In the genomic region with DNA sequence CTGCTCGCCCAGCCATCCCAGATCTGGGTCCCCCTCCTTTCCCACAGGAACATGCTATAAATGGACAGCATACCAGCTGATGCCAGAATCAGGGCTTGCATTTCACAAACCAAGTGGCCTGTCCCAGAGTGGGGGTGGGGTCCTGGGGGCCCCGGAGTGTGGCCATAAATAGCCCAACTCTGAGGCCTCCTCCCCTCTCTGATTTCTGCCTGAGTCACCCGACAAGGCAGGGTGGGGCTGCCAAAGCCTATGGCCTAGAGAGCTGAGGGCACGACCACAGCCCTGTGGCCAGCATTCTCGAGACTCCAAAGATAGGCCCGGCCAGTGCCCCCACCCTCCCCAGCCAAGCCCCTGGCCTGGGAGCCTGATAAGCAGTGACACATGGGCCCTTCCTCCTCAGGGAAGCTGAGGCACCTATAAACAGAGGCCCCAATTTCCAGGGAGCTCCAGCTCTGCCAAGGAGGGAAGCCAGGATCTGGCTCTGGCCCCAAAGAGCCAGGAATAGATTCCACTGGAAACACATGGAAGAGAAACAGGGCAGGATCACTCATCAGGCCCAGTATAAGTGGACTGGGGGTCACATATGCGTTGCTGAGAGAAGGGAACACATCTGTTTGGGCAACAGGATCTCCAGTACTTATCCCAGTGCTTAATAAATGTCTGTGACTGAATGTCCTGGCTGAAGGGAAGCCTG, we compare ENCODE assay signal across 1 cellular context.
A peak's percentile ranks its signal among the peaks of the same experiment; 100 is the strongest.
TF ChIP-seq lines count a peak whose summit lies in the region.

No MANE protein-coding gene starts in this region.

TF ChIP-seq in K562, 482 proteins besides CTCF, POLR2A, EP300 and RAD21 (continued from another document and continues in another):
- TF ChIP-seq, protein P1, sequence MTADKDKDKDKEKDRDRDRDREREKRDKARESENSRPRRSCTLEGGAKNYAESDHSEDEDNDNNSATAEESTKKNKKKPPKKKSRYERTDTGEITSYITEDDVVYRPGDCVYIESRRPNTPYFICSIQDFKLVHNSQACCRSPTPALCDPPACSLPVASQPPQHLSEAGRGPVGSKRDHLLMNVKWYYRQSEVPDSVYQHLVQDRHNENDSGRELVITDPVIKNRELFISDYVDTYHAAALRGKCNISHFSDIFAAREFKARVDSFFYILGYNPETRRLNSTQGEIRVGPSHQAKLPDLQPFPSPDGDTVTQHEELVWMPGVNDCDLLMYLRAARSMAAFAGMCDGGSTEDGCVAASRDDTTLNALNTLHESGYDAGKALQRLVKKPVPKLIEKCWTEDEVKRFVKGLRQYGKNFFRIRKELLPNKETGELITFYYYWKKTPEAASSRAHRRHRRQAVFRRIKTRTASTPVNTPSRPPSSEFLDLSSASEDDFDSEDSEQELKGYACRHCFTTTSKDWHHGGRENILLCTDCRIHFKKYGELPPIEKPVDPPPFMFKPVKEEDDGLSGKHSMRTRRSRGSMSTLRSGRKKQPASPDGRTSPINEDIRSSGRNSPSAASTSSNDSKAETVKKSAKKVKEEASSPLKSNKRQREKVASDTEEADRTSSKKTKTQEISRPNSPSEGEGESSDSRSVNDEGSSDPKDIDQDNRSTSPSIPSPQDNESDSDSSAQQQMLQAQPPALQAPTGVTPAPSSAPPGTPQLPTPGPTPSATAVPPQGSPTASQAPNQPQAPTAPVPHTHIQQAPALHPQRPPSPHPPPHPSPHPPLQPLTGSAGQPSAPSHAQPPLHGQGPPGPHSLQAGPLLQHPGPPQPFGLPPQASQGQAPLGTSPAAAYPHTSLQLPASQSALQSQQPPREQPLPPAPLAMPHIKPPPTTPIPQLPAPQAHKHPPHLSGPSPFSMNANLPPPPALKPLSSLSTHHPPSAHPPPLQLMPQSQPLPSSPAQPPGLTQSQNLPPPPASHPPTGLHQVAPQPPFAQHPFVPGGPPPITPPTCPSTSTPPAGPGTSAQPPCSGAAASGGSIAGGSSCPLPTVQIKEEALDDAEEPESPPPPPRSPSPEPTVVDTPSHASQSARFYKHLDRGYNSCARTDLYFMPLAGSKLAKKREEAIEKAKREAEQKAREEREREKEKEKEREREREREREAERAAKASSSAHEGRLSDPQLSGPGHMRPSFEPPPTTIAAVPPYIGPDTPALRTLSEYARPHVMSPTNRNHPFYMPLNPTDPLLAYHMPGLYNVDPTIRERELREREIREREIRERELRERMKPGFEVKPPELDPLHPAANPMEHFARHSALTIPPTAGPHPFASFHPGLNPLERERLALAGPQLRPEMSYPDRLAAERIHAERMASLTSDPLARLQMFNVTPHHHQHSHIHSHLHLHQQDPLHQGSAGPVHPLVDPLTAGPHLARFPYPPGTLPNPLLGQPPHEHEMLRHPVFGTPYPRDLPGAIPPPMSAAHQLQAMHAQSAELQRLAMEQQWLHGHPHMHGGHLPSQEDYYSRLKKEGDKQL (CRISPR knock-in tag; IDR thresholded peaks at IDR 0.05; ENCODE audit: borderline replicate concordance), result no peak
- TF ChIP-seq MAZ (CRISPR knock-in tag; conservative IDR thresholded peaks at IDR 0.05 in 1 of 2, IDR thresholded peaks at IDR 0.05 in 1 of 2) (peak; percentile 65 to 77; a peak in 3 of 4 replicates), MAFK (IDR thresholded peaks at IDR 0.05; ENCODE audit: low read length) (peak; percentile 24; the same call in 1 of the 2 replicates), MEIS2 (IDR thresholded peaks at IDR 0.05; ENCODE audit: partially characterized antibody) (no peak), ZNF253 (CRISPR knock-in tag; conservative IDR thresholded peaks at IDR 0.05) (no peak), CREM (IDR thresholded peaks at IDR 0.05; ENCODE audit: low read depth) (peak; percentile 34; the same call in 1 of the 2 replicates), FOXK2 (conservative IDR thresholded peaks at IDR 0.05 in 1 of 2, IDR thresholded peaks at IDR 0.05 in 1 of 2; ENCODE audit: low read depth in 2 of 2) (no peak), GATA2 (CRISPR knock-in tag; IDR thresholded peaks at IDR 0.05) (no peak), SLC30A9 (CRISPR knock-in tag; IDR thresholded peaks at IDR 0.05) (no peak), PTRF (tag; IDR thresholded peaks at IDR 0.05) (no peak), CBX2 (IDR thresholded peaks at IDR 0.05; ENCODE audit: insufficient read depth, low read length, poor library complexity, severe bottlenecking) (no peak), IRF2 (CRISPR knock-in tag; IDR thresholded peaks at IDR 0.05) (no peak), CBX8 (IDR thresholded peaks at IDR 0.05; ENCODE audit: borderline replicate concordance, extremely low read depth, low read depth, low read length, poor library complexity, severe bottlenecking) (no peak), HDAC2 (IDR thresholded peaks at IDR 0.05) (0 out of 2 replicates have a peak, but pooled peaks have one; percentile 38), PHF21A (IDR thresholded peaks at IDR 0.05; ENCODE audit: borderline replicate concordance, low read depth) (0 out of 2 replicates have a peak, but pooled peaks have one; percentile 48), ZNF589 (CRISPR knock-in tag; IDR thresholded peaks at IDR 0.05; ENCODE audit: low read depth) (no peak), RFX5 (IDR thresholded peaks at IDR 0.05; ENCODE audit: low read depth, low read length) (no peak), ZNF224 (CRISPR knock-in tag; IDR thresholded peaks at IDR 0.05) (no peak), ZKSCAN3 (CRISPR knock-in tag; IDR thresholded peaks at IDR 0.05) (no peak), TBL1XR1 (IDR thresholded peaks at IDR 0.05; ENCODE audit: low read length in 2 of 2) (peak in 1 of 2 experiments; percentile 53; a peak in 1 of 4 replicates), ELF4 (CRISPR knock-in tag; IDR thresholded peaks at IDR 0.05) (no peak), ZC3H8 (IDR thresholded peaks at IDR 0.05) (no peak), GABPA (tag; conservative IDR thresholded peaks at IDR 0.05; ENCODE audit: low read depth) (no peak), WHSC1 (IDR thresholded peaks at IDR 0.05; ENCODE audit: low read length) (no peak), RFX7 (CRISPR knock-in tag; IDR thresholded peaks at IDR 0.05) (no peak), NCOA6 (IDR thresholded peaks at IDR 0.05) (no peak), BMI1 (IDR thresholded peaks at IDR 0.05; ENCODE audit: low read length) (no peak), ZFPM2 (CRISPR knock-in tag; IDR thresholded peaks at IDR 0.05) (no peak), RBBP5 (IDR thresholded peaks at IDR 0.05; ENCODE audit: borderline replicate concordance, insufficient read depth, low read length, poor library complexity, severe bottlenecking) (no peak), MTA3 (IDR thresholded peaks at IDR 0.05; ENCODE audit: borderline replicate concordance) (no peak), ZNF551 (CRISPR knock-in tag; IDR thresholded peaks at IDR 0.05) (no peak), ZNF431 (CRISPR knock-in tag; IDR thresholded peaks at IDR 0.05) (no peak), SMARCE1 (IDR thresholded peaks at IDR 0.05) (peak; percentile 33; the same call in 1 of the 2 replicates), ADNP (tag; IDR thresholded peaks at IDR 0.05) (no peak), HIVEP1 (CRISPR knock-in tag; IDR thresholded peaks at IDR 0.05) (no peak), ZNF146 (CRISPR knock-in tag; IDR thresholded peaks at IDR 0.05; ENCODE audit: unreplicated experiment) (no peak), ZNF445 (CRISPR knock-in tag; IDR thresholded peaks at IDR 0.05; ENCODE audit: low read depth) (no peak), ZNF347 (CRISPR knock-in tag; IDR thresholded peaks at IDR 0.05; ENCODE audit: low read depth) (no peak), RUNX1 (IDR thresholded peaks at IDR 0.05; ENCODE audit: low read depth) (no peak), PTTG1 (tag; IDR thresholded peaks at IDR 0.05; ENCODE audit: low read depth) (no peak)
- TF ChIP-seq, protein P2, sequence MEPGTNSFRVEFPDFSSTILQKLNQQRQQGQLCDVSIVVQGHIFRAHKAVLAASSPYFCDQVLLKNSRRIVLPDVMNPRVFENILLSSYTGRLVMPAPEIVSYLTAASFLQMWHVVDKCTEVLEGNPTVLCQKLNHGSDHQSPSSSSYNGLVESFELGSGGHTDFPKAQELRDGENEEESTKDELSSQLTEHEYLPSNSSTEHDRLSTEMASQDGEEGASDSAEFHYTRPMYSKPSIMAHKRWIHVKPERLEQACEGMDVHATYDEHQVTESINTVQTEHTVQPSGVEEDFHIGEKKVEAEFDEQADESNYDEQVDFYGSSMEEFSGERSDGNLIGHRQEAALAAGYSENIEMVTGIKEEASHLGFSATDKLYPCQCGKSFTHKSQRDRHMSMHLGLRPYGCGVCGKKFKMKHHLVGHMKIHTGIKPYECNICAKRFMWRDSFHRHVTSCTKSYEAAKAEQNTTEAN (CRISPR knock-in tag; IDR thresholded peaks at IDR 0.05), result no peak
- TF ChIP-seq, protein P3, sequence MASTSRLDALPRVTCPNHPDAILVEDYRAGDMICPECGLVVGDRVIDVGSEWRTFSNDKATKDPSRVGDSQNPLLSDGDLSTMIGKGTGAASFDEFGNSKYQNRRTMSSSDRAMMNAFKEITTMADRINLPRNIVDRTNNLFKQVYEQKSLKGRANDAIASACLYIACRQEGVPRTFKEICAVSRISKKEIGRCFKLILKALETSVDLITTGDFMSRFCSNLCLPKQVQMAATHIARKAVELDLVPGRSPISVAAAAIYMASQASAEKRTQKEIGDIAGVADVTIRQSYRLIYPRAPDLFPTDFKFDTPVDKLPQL (IDR thresholded peaks at IDR 0.05; ENCODE audit: extremely low read depth, insufficient read length), result no peak
- TF ChIP-seq, protein P4, sequence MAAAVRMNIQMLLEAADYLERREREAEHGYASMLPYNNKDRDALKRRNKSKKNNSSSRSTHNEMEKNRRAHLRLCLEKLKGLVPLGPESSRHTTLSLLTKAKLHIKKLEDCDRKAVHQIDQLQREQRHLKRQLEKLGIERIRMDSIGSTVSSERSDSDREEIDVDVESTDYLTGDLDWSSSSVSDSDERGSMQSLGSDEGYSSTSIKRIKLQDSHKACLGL (CRISPR knock-in tag; IDR thresholded peaks at IDR 0.05; ENCODE audit: borderline replicate concordance, poor library complexity, severe bottlenecking), result no peak
- TF ChIP-seq, protein P5, sequence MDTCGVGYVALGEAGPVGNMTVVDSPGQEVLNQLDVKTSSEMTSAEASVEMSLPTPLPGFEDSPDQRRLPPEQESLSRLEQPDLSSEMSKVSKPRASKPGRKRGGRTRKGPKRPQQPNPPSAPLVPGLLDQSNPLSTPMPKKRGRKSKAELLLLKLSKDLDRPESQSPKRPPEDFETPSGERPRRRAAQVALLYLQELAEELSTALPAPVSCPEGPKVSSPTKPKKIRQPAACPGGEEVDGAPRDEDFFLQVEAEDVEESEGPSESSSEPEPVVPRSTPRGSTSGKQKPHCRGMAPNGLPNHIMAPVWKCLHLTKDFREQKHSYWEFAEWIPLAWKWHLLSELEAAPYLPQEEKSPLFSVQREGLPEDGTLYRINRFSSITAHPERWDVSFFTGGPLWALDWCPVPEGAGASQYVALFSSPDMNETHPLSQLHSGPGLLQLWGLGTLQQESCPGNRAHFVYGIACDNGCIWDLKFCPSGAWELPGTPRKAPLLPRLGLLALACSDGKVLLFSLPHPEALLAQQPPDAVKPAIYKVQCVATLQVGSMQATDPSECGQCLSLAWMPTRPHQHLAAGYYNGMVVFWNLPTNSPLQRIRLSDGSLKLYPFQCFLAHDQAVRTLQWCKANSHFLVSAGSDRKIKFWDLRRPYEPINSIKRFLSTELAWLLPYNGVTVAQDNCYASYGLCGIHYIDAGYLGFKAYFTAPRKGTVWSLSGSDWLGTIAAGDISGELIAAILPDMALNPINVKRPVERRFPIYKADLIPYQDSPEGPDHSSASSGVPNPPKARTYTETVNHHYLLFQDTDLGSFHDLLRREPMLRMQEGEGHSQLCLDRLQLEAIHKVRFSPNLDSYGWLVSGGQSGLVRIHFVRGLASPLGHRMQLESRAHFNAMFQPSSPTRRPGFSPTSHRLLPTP (IDR thresholded peaks at IDR 0.05; ENCODE audit: borderline replicate concordance, extremely low read depth, insufficient read length), result no peak
- TF ChIP-seq, protein P6, sequence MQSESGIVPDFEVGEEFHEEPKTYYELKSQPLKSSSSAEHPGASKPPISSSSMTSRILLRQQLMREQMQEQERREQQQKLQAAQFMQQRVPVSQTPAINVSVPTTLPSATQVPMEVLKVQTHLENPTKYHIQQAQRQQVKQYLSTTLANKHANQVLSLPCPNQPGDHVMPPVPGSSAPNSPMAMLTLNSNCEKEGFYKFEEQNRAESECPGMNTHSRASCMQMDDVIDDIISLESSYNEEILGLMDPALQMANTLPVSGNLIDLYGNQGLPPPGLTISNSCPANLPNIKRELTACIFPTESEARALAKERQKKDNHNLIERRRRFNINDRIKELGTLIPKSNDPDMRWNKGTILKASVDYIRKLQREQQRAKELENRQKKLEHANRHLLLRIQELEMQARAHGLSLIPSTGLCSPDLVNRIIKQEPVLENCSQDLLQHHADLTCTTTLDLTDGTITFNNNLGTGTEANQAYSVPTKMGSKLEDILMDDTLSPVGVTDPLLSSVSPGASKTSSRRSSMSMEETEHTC (IDR thresholded peaks at IDR 0.05), result no peak
- TF ChIP-seq, protein P7, sequence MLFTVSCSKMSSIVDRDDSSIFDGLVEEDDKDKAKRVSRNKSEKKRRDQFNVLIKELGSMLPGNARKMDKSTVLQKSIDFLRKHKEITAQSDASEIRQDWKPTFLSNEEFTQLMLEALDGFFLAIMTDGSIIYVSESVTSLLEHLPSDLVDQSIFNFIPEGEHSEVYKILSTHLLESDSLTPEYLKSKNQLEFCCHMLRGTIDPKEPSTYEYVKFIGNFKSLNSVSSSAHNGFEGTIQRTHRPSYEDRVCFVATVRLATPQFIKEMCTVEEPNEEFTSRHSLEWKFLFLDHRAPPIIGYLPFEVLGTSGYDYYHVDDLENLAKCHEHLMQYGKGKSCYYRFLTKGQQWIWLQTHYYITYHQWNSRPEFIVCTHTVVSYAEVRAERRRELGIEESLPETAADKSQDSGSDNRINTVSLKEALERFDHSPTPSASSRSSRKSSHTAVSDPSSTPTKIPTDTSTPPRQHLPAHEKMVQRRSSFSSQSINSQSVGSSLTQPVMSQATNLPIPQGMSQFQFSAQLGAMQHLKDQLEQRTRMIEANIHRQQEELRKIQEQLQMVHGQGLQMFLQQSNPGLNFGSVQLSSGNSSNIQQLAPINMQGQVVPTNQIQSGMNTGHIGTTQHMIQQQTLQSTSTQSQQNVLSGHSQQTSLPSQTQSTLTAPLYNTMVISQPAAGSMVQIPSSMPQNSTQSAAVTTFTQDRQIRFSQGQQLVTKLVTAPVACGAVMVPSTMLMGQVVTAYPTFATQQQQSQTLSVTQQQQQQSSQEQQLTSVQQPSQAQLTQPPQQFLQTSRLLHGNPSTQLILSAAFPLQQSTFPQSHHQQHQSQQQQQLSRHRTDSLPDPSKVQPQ (CRISPR knock-in tag; IDR thresholded peaks at IDR 0.05; ENCODE audit: borderline replicate concordance), result no peak
- TF ChIP-seq, protein P8, sequence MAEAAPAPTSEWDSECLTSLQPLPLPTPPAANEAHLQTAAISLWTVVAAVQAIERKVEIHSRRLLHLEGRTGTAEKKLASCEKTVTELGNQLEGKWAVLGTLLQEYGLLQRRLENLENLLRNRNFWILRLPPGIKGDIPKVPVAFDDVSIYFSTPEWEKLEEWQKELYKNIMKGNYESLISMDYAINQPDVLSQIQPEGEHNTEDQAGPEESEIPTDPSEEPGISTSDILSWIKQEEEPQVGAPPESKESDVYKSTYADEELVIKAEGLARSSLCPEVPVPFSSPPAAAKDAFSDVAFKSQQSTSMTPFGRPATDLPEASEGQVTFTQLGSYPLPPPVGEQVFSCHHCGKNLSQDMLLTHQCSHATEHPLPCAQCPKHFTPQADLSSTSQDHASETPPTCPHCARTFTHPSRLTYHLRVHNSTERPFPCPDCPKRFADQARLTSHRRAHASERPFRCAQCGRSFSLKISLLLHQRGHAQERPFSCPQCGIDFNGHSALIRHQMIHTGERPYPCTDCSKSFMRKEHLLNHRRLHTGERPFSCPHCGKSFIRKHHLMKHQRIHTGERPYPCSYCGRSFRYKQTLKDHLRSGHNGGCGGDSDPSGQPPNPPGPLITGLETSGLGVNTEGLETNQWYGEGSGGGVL (CRISPR knock-in tag; IDR thresholded peaks at IDR 0.05), result no peak
